14 cellular contexts compared by ENCODE assay signal in the genomic region with DNA sequence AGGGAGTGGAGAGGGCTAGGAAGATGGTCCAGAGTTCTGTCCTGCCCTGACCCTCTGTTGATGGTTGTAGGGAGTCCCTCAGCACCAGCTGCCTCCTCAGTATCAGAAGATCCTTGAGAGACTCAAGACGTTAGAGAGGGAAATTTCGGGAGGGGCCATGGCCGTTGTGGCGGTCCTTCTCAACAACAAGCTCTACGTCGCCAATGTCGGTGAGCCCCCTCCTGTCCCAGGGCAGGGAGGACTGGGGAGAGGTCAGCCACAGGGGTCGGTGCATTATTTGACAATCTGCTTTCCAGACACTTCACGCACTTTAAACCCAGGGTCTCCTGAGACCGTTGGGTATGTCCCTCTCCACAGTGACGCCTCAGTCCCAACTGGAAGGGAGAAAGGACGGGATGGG. TPM values are rescaled to one million over a fixed set of nuclear protein-coding genes. Genes with fewer than 3 reads are reported as not detected.
DNase-seq lines count a peak whose midpoint lies in the region; TF ChIP-seq lines count a peak whose summit lies in the region.
"Had no signal": no experiment of that assay in that cellular context is flagged by ENCODE, and none has a peak within 500 bp of the region (broad histone marks: within the 10 kb centered on the region; RNA-seq: fewer than 3 reads in every experiment).

No MANE protein-coding gene starts in this region.

- H3K27me3 ChIP-seq in BLaER1 (no peaks in the 10 kb centered on the region), DOHH2 (ENCODE audit: control insufficient read depth, low read length) (no peaks in the 10 kb centered on the region), spleen (replicated peaks in 1 of 7) (no peaks in the 10 kb centered on the region)
- H3K27me3 ChIP-seq: BE2C had no signal

- H3K79me2 ChIP-seq in DOHH2 (ENCODE audit: control insufficient read depth, low read length) = peaks cover 16% of the 10 kb centered on the region

- H3K36me3 ChIP-seq in BLaER1 = peaks cover 79% of the 10 kb centered on the region
- H3K36me3 ChIP-seq in DOHH2 (ENCODE audit: control insufficient read depth, low read length) = peaks cover 71% of the 10 kb centered on the region
- peaks cover 5 to 82% (median 72%) of the 10 kb centered on the region in 6 donors for H3K36me3 ChIP-seq in spleen

- no peaks in the 10 kb centered on the region for H3K27me3 Mint-ChIP-seq in chondrocyte (ENCODE audit: low read depth)
- H3K27me3 Mint-ChIP-seq: CD4-positive, alpha-beta memory T cell had no signal

- H3K9me3 Mint-ChIP-seq in chondrocyte (ENCODE audit: low read depth) = no peaks in the 10 kb centered on the region
- H3K9me3 Mint-ChIP-seq: CD14-positive monocyte; CD4-positive, alpha-beta memory T cell; H9 had no signal

- H3K4me2 ChIP-seq in BLaER1 (peak overlapping the region; percentile 72; the same call in 1 of the 2 replicates), DOHH2 (ENCODE audit: low read length) (0 out of 2 replicates have a peak overlapping the region, but pooled peaks have one; percentile 50)

- H3F3A ChIP-seq in DOHH2 (ENCODE audit: control insufficient read depth, insufficient read depth) = no peaks in the 10 kb centered on the region; the same call in 1 of the 2 replicates

- no peaks in the 10 kb centered on the region for H3K9me3 ChIP-seq in BLaER1
- H3K9me3 ChIP-seq in DOHH2 (ENCODE audit: control insufficient read depth, insufficient read depth, low read length) = no peaks in the 10 kb centered on the region
- H3K9me3 ChIP-seq in spleen = no peaks in the 10 kb centered on the region
- H3K9me3 ChIP-seq: BE2C had no signal

- TF ChIP-seq CTCF in DOHH2 (IDR thresholded peaks at IDR 0.05; ENCODE audit: low read depth, low read length, poor library complexity, severe bottlenecking) = no peak
- TF ChIP-seq CTCF in chondrocyte (IDR thresholded peaks at IDR 0.05) = no peak
- TF ChIP-seq CTCF in spleen (IDR thresholded peaks at IDR 0.05 in 8 of 11, conservative IDR thresholded peaks at IDR 0.05 in 3 of 11) = no peak
- TF ChIP-seq CTCF in GM20000 (IDR thresholded peaks at IDR 0.05; ENCODE audit: extremely low read depth, missing control alignments) = no peak

- H4K20me1 ChIP-seq in BLaER1 (no peaks in the 10 kb centered on the region), DOHH2 (ENCODE audit: control insufficient read depth, insufficient read depth, low read depth, low read length) (no peaks in the 10 kb centered on the region)

- H3K36me3 Mint-ChIP-seq in chondrocyte (ENCODE audit: low read depth) = peaks cover 24% of the 10 kb centered on the region

- H3K9ac ChIP-seq in BLaER1 = no peak overlapping the region

- H3K4me3 Mint-ChIP-seq in chondrocyte (ENCODE audit: unreplicated experiment) = no peak overlapping the region
- H3K4me3 Mint-ChIP-seq: CD14-positive monocyte; CD4-positive, alpha-beta memory T cell; H9 had no signal

- H3K27ac Mint-ChIP-seq in chondrocyte (ENCODE audit: unreplicated experiment) = no peak overlapping the region
- H3K27ac Mint-ChIP-seq: CD4-positive, alpha-beta memory T cell; H9 had no signal

- H3K4me1 ChIP-seq in BLaER1 = peaks cover 75% of the 10 kb centered on the region
- H3K4me1 ChIP-seq in DOHH2 (ENCODE audit: control insufficient read depth, low read length) = peaks cover 30% of the 10 kb centered on the region
- peaks cover 0 to 33% (median 5%) of the 10 kb centered on the region in 6 donors for H3K4me1 ChIP-seq in spleen
- H3K4me1 ChIP-seq: BE2C had no signal

- WGBS in spleen, 5 donors = 89 to 95% (median 93%) methylated on average over 12 of the region's 12 CpGs

- no peaks in the 10 kb centered on the region for H3K9me2 ChIP-seq in DOHH2 (replicated peaks; ENCODE audit: control insufficient read depth, low read length)

- no peaks in the 10 kb centered on the region for H3K4me1 Mint-ChIP-seq in chondrocyte (ENCODE audit: low read depth)

- DNase-seq in chondrocyte (ENCODE audit: low spot score) (peak; percentile 73), spleen (peak; percentile 41), erythroblast (lab: John Stamatoyannopoulos, UW) (no peak), GM20000 (ENCODE audit: low spot score) (no peak)
- DNase-seq: BE2C; Calu3; CD4-positive, alpha-beta memory T cell; DMS79 treated with DMSO at 0.1 percent for 48 hours; EL; H9 had no signal

- H3K27ac ChIP-seq in BLaER1 = no peak overlapping the region
- H3K27ac ChIP-seq in DOHH2 (ENCODE audit: low read depth, low read length) = no peak overlapping the region
- H3K27ac ChIP-seq in spleen = no peak overlapping the region

- TF ChIP-seq POLR2A in spleen (IDR thresholded peaks at IDR 0.05) (no peak), erythroblast (IDR thresholded peaks at IDR 0.05; ENCODE audit: low read length) (no peak)

- intact Hi-C loops in spleen (cut with DNase I; ENCODE audit: low total_unique reads) = no loop called here

- H3K4me3 ChIP-seq in BLaER1 (no peak overlapping the region), DOHH2 (ENCODE audit: low read length) (no peak overlapping the region), spleen (no peak overlapping the region)
- H3K4me3 ChIP-seq: GM12878 had no signal

RNA-seq across cellular contexts. Expression of a gene that starts 18.1 kb away (rescaled TPM):
- 17.1 to 24.5 TPM (median 21.3 TPM) in 3 replicates for total RNA-seq in chondrocyte
- total RNA-seq in spleen = 10 to 100 TPM; 19.3 to 34.8 (median 25.0) TPM
- 10 to 100 TPM; 12.4 to 20.2 (median 12.6) TPM for polyA plus RNA-seq in spleen

RNA-seq across cellular contexts. Expression of a gene that starts 39.2 kb away (rescaled TPM):
- total RNA-seq in chondrocyte (3.6 to 6.4 TPM (median 6.1 TPM) in 3 replicates), spleen (10 to 100 TPM in 4 of 7 donors, 1 to 10 TPM in 3; 8.1 to 14.4 (median 10.6) TPM)
- polyA plus RNA-seq in spleen = 1 to 10 TPM; 1.3 to 4.2 (median 1.5) TPM
- polyA plus RNA-seq: CD14-positive monocyte; CD4-positive, alpha-beta memory T cell had no signal

Comparison
In these comparisons a context has a peak if more than half of its experiments do, and no peak if none do; other contexts are left out.
1. DNase-seq: peak in chondrocyte (single experiment) and spleen (single experiment); none in erythroblast (0 of 2) and GM20000 (single experiment).